ENCODE assay signal across 8 cellular contexts in the genomic region with DNA sequence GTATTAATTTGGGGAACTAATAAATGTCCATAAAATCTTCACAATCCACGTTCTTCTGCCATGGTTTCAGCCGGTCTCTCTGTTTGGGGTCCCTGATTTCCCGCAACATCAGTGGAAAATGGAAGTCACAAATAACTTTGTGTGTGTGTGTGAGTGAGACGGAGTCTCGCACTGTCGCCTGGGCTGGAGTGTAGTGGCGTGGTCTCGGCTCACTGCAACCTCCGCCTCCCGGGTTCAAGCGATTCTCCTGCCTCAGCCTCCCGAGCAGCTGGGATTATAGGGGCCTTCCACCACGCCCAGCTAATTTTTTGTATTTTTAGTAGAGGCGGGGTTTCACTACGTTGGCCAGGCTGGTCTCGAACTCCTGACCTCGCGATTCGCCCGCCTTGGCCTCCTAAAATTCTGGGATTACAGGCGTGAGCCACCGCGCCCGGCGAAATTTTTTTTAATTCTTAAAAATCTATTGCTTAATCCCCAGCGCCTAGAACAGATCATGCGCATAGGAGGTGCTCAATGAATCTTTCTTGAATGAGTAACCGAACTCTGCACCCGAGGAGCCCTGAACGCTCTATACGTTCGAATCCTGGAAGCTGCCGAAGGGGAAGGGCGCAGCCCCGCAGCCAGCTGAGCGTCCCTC. TPM values are rescaled to one million over a fixed set of nuclear protein-coding genes. Genes with fewer than 3 reads are reported as not detected.
DNase-seq lines count a peak whose midpoint lies in the region; ATAC-seq, FAIRE-seq and TF ChIP-seq lines count a peak whose summit lies in the region.
"Not testable (repeated sequence)": the region's sequence is repeated elsewhere in the genome, so short reads cannot be mapped to it uniquely, and the experiment has no call there.

No MANE protein-coding gene starts in this region.

- FAIRE-seq in keratinocyte (lab: Jason Lieb, UNC): not testable (repeated sequence)

- not testable (repeated sequence) for H3K9me1 ChIP-seq in keratinocyte (ENCODE audit: control insufficient read depth, extremely low read depth, insufficient read depth, low read length)

- TF ChIP-seq CTCF in 22Rv1 (IDR thresholded peaks at IDR 0.05); keratinocyte (optimal IDR thresholded peaks at IDR 0.05 in 1 of 3, IDR thresholded peaks at IDR 0.05 in 1 of 3, conservative IDR thresholded peaks at IDR 0.05 in 1 of 3; ENCODE audit: extremely low read depth in 1 of 3, insufficient read depth in 2 of 3, low read length in 3 of 3): not testable (repeated sequence)

- peak overlapping the region; percentile 99 for H3K4me3 Mint-ChIP-seq in activated CD4-positive, alpha-beta T cell treated with anti-CD3 and anti-CD28 coated beads, Interleukin-2, amount 10 ng/mL, durations not matched to agents 24 days and 14 days

- H3K27ac Mint-ChIP-seq in activated CD4-positive, alpha-beta T cell treated with anti-CD3 and anti-CD28 coated beads, Interleukin-2, amount 10 ng/mL, durations not matched to agents 24 days and 14 days: peak overlapping the region; percentile 95

- peaks cover 20% of the 10 kb centered on the region for H3K36me3 Mint-ChIP-seq in activated CD4-positive, alpha-beta T cell treated with anti-CD3 and anti-CD28 coated beads, Interleukin-2, amount 10 ng/mL, durations not matched to agents 24 days and 14 days (ENCODE audit: low read depth)

- peaks cover 21% of the 10 kb centered on the region for H3K79me2 ChIP-seq in keratinocyte (ENCODE audit: control insufficient read depth, insufficient read depth, low read length)

- H2AFZ ChIP-seq in keratinocyte (ENCODE audit: control insufficient read depth, low read length): peak overlapping the region; percentile 93

- H3K4me1 ChIP-seq in keratinocyte (ENCODE audit: control insufficient read depth, extremely low read depth, insufficient read depth, low read length): peaks cover 14% of the 10 kb centered on the region

- not testable (repeated sequence) for H3K9me3 ChIP-seq in keratinocyte (ENCODE audit: control insufficient read depth, low read depth, low read length)

- H3K27ac ChIP-seq in 22Rv1 (peak overlapping the region; percentile 85), keratinocyte (ENCODE audit: control insufficient read depth, insufficient read depth, low read length) (peak overlapping the region; percentile 93)

- peaks cover 7 to 11% of the 10 kb centered on the region in 2 experiments for H3K36me3 ChIP-seq in keratinocyte (ENCODE audit: control insufficient read depth in 2 of 2, extremely low read depth in 1 of 2, insufficient read depth in 2 of 2, low read length in 2 of 2)

- dilution Hi-C loops in keratinocyte (cut with MboI; ENCODE audit: extremely low pct_ligation_motif_present, low sequenced_read_pairs): not testable (repeated sequence)

- not testable (repeated sequence) for H3K27me3 Mint-ChIP-seq in activated CD4-positive, alpha-beta T cell treated with anti-CD3 and anti-CD28 coated beads, Interleukin-2, amount 10 ng/mL, durations not matched to agents 24 days and 14 days

- peak overlapping the region; percentile 97 for H3K9ac ChIP-seq in keratinocyte (ENCODE audit: control insufficient read depth, extremely low read depth, insufficient read depth, low read length)

- not testable (repeated sequence) for H3K27me3 ChIP-seq in keratinocyte (ENCODE audit: control insufficient read depth, extremely low read depth, insufficient read depth, low read length)

- intact Hi-C loops in activated CD4-positive, alpha-beta T cell treated with anti-CD3 and anti-CD28 coated beads, Interleukin-2, amount 10 ng/mL, durations not matched to agents 24 days and 14 days (cut with micrococcal nuclease): loop anchor here (1.0 to 2.0 kb wide), 2 partner anchors 11 to 63 kb away; partner anchors contain the start of gene ARMC7

- H3K4me3 ChIP-seq in keratinocyte (ENCODE audit: control insufficient read depth in 2 of 3, extremely low read depth in 1 of 3, insufficient read depth in 2 of 3, low read depth in 1 of 3, low read length in 3 of 3): peak overlapping the region; percentile 90 to 98 (median 96)

- DNase-seq in NCI-H2227 (lab: John Stamatoyannopoulos, UW; ENCODE audit: unreplicated experiment) (peak; percentile 68), dedifferentiated amniotic fluid mesenchymal stem cell (ENCODE audit: extremely low spot score) (peak; percentile 79), retina (peak; percentile 21)
- DNase-seq in activated CD4-positive, alpha-beta T cell treated with anti-CD3 and anti-CD28 coated beads, Interleukin-2, amount 10 ng/mL, durations not matched to agents 24 days and 14 days; keratinocyte (ENCODE audit: low read depth, low spot score): not testable (repeated sequence)

- not testable (repeated sequence) for H4K20me1 ChIP-seq in keratinocyte (ENCODE audit: control insufficient read depth, extremely low read depth, insufficient read depth, low read length)

- peak overlapping the region; percentile 82 for H3K4me2 ChIP-seq in keratinocyte (ENCODE audit: control insufficient read depth, extremely low read depth, insufficient read depth, low read depth, low read length)

- ATAC-seq in GM18858 (IDR thresholded peaks at IDR 0.05; ENCODE audit: unreplicated experiment) (peak; percentile 11), HG02981 (IDR thresholded peaks at IDR 0.05; ENCODE audit: unreplicated experiment) (peak; percentile 19)

- H3K4me1 Mint-ChIP-seq in activated CD4-positive, alpha-beta T cell treated with anti-CD3 and anti-CD28 coated beads, Interleukin-2, amount 10 ng/mL, durations not matched to agents 24 days and 14 days: peaks cover 29% of the 10 kb centered on the region

- not testable (repeated sequence) for H3K9me3 Mint-ChIP-seq in activated CD4-positive, alpha-beta T cell treated with anti-CD3 and anti-CD28 coated beads, Interleukin-2, amount 10 ng/mL, durations not matched to agents 24 days and 14 days

RNA-seq across cellular contexts. Expression of gene ATP5PD, which starts 0.7 kb away (rescaled TPM):
- 158 and 161 TPM in 2 replicates for total RNA-seq in activated CD4-positive, alpha-beta T cell treated with anti-CD3 and anti-CD28 coated beads, Interleukin-2, amount 10 ng/mL, durations not matched to agents 24 days and 14 days
- polyA plus RNA-seq in keratinocyte: 240 to 406 TPM (median 276 TPM) in 3 replicates
- polyA plus RNA-seq in keratinocyte (2011; ENCODE audit: low read depth): 568 TPM
- polyA plus RNA-seq in keratinocyte (2011; cell fraction: cytosol; rRNA removed): 359 and 386 TPM in 2 replicates
- 150 and 186 TPM in 2 replicates for polyA plus RNA-seq in keratinocyte (2011; cell fraction: nucleus; rRNA removed)
- 433 and 520 TPM in 2 replicates for polyA plus RNA-seq in keratinocyte (2012; ENCODE audit: low replicate concordance)
- 94.7 to 314 TPM (median 216 TPM) in 3 replicates for polyA minus RNA-seq in keratinocyte
- 120 TPM for polyA minus RNA-seq in keratinocyte (2011; cell fraction: cytosol; rRNA and poly(A)+ RNA removed)
- 37.8 and 44.1 TPM in 2 replicates for polyA minus RNA-seq in keratinocyte (2011; cell fraction: nucleus; rRNA and poly(A)+ RNA removed)

RNA-seq across cellular contexts. Expression of gene KCTD2, which starts 1.0 kb away (rescaled TPM):
- 18.7 and 19.0 TPM in 2 replicates for total RNA-seq in activated CD4-positive, alpha-beta T cell treated with anti-CD3 and anti-CD28 coated beads, Interleukin-2, amount 10 ng/mL, durations not matched to agents 24 days and 14 days
- polyA plus RNA-seq in keratinocyte: 20.7 to 22.8 TPM (median 21.2 TPM) in 3 replicates
- polyA plus RNA-seq in keratinocyte (2011; ENCODE audit: low read depth): 15.9 TPM
- 18.1 and 21.4 TPM in 2 replicates for polyA plus RNA-seq in keratinocyte (2011; cell fraction: cytosol; rRNA removed)
- polyA plus RNA-seq in keratinocyte (2011; cell fraction: nucleus; rRNA removed): 23.4 and 23.9 TPM in 2 replicates
- 11.6 and 14.1 TPM in 2 replicates for polyA plus RNA-seq in keratinocyte (2012; ENCODE audit: low replicate concordance)
- polyA minus RNA-seq in keratinocyte: 14.8 to 18.9 TPM (median 16.1 TPM) in 3 replicates
- polyA minus RNA-seq in keratinocyte (2011; cell fraction: cytosol; rRNA and poly(A)+ RNA removed): 10.0 TPM
- polyA minus RNA-seq in keratinocyte (2011; cell fraction: nucleus; rRNA and poly(A)+ RNA removed): 8.2 and 12.1 TPM in 2 replicates

RNA-seq across cellular contexts. Expression of gene MRPL58, which starts 33.6 kb away (rescaled TPM):
- 73.3 and 74.3 TPM in 2 replicates for total RNA-seq in activated CD4-positive, alpha-beta T cell treated with anti-CD3 and anti-CD28 coated beads, Interleukin-2, amount 10 ng/mL, durations not matched to agents 24 days and 14 days
- polyA plus RNA-seq in keratinocyte: 43.3 to 61.1 TPM (median 53.6 TPM) in 3 replicates
- 71.3 TPM for polyA plus RNA-seq in keratinocyte (2011; ENCODE audit: low read depth)
- 41.1 and 43.1 TPM in 2 replicates for polyA plus RNA-seq in keratinocyte (2011; cell fraction: cytosol; rRNA removed)
- 20.9 and 24.8 TPM in 2 replicates for polyA plus RNA-seq in keratinocyte (2011; cell fraction: nucleus; rRNA removed)
- polyA plus RNA-seq in keratinocyte (2012; ENCODE audit: low replicate concordance): 32.9 and 50.3 TPM in 2 replicates
- 5.0 to 12.5 TPM (median 9.9 TPM) in 3 replicates for polyA minus RNA-seq in keratinocyte
- 20.1 TPM for polyA minus RNA-seq in keratinocyte (2011; cell fraction: cytosol; rRNA and poly(A)+ RNA removed)
- 6.4 and 7.1 TPM in 2 replicates for polyA minus RNA-seq in keratinocyte (2011; cell fraction: nucleus; rRNA and poly(A)+ RNA removed)

RNA-seq across cellular contexts. Expression of gene SLC16A5, which starts 41.7 kb away (rescaled TPM):
- 6.8 and 7.2 TPM in 2 replicates for total RNA-seq in activated CD4-positive, alpha-beta T cell treated with anti-CD3 and anti-CD28 coated beads, Interleukin-2, amount 10 ng/mL, durations not matched to agents 24 days and 14 days
- polyA plus RNA-seq in keratinocyte: 3.5 to 5.4 TPM (median 4.0 TPM) in 3 replicates
- polyA plus RNA-seq in keratinocyte (2011; ENCODE audit: low read depth): 0.45 TPM
- 2.6 and 5.7 TPM in 2 replicates for polyA plus RNA-seq in keratinocyte (2011; cell fraction: cytosol; rRNA removed)
- polyA plus RNA-seq in keratinocyte (2011; cell fraction: nucleus; rRNA removed): 16.1 and 26.3 TPM in 2 replicates
- 3.6 and 4.8 TPM in 2 replicates for polyA plus RNA-seq in keratinocyte (2012; ENCODE audit: low replicate concordance)
- polyA minus RNA-seq in keratinocyte: 4.4 to 7.2 TPM (median 7.0 TPM) in 3 replicates
- polyA minus RNA-seq in keratinocyte (2011; cell fraction: cytosol; rRNA and poly(A)+ RNA removed): 7.5 TPM
- polyA minus RNA-seq in keratinocyte (2011; cell fraction: nucleus; rRNA and poly(A)+ RNA removed): 9.1 and 9.6 TPM in 2 replicates

RNA-seq across cellular contexts. Expression of gene CDR2L, which starts 58.6 kb away (rescaled TPM):
- 1.4 and 1.8 TPM in 2 replicates for total RNA-seq in activated CD4-positive, alpha-beta T cell treated with anti-CD3 and anti-CD28 coated beads, Interleukin-2, amount 10 ng/mL, durations not matched to agents 24 days and 14 days
- polyA plus RNA-seq in keratinocyte: 7.1 to 16.0 TPM (median 9.3 TPM) in 3 replicates
- 4.2 TPM for polyA plus RNA-seq in keratinocyte (2011; ENCODE audit: low read depth)
- polyA plus RNA-seq in keratinocyte (2011; cell fraction: cytosol; rRNA removed): 11.5 and 21.7 TPM in 2 replicates
- 16.4 and 20.9 TPM in 2 replicates for polyA plus RNA-seq in keratinocyte (2011; cell fraction: nucleus; rRNA removed)
- polyA plus RNA-seq in keratinocyte (2012; ENCODE audit: low replicate concordance): 8.8 and 14.6 TPM in 2 replicates
- polyA minus RNA-seq in keratinocyte: 6.2 to 14.1 TPM (median 14.1 TPM) in 3 replicates
- 27.0 TPM for polyA minus RNA-seq in keratinocyte (2011; cell fraction: cytosol; rRNA and poly(A)+ RNA removed)
- polyA minus RNA-seq in keratinocyte (2011; cell fraction: nucleus; rRNA and poly(A)+ RNA removed): 9.2 and 9.8 TPM in 2 replicates
